8 cellular contexts compared by ENCODE assay signal in the genomic region with DNA sequence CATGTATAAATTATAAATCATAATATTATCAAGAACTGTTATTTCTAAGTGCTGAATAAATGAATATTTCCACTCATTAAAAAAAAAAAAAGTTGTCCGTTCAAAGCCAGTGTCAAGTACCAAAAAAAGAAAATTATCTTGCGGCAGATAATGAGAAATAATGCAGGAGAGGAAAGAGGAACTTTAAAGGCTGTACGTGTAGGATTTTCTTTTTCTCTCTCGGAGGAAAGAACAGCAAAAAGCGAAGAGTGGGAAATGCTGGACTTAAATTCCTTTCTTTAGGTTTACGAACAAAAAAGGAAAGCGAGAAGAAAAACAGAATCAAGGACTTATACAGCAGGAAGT. TPM values are rescaled to one million over a fixed set of nuclear protein-coding genes. Genes with fewer than 3 reads are reported as not detected.
DNase-seq lines count a peak whose midpoint lies in the region; ATAC-seq and TF ChIP-seq lines count a peak whose summit lies in the region.

No MANE protein-coding gene starts in this region.

- peak overlapping the region; percentile 64 for H3K4me3 ChIP-seq in CD8-positive, alpha-beta T cell (ENCODE audit: low read depth, low read length)
- H3K4me3 ChIP-seq in OCI-LY7 (ENCODE audit: low read depth, low read length, poor library complexity, severe bottlenecking) (peak overlapping the region; percentile 65), endodermal cell (ENCODE audit: low read length) (peak overlapping the region; percentile 81), neutrophil (ENCODE audit: low read depth in 1 of 2, low read length in 1 of 2) (peak overlapping the region; percentile 65 to 70)

- H3K4me2 ChIP-seq in OCI-LY7 (ENCODE audit: low read length), result peak overlapping the region; percentile 70

- peak overlapping the region; percentile 88 for H3K4me3 Mint-ChIP-seq in CD8-positive, alpha-beta T cell
- H3K4me3 Mint-ChIP-seq in endodermal cell, result peak overlapping the region; percentile 67

- WGBS in endodermal cell (ENCODE audit: insufficient coverage in 1 of 2, insufficient read length in 1 of 2), 2 experiments, result 77 to 78% methylated on average over 6 to 7 of the region's 7 CpGs

- POLR2A ChIA-PET in CD8-positive, alpha-beta T cell (lab: Charles Lee), result interaction anchor here (0.9 to 1.8 kb wide), 6 partner anchors 31 to 162 kb away, joined by 3 to 11 read pairs (median 6); a partner anchor contains a TSS
- POLR2A ChIA-PET in OCI-LY7 (lab: Charles Lee), result interaction anchor here (0.6 to 0.7 kb wide), 2 partner anchors 465 to 720 kb away, joined by 5 to 6 read pairs; no protein-coding TSS in a partner anchor

- H3K27ac Mint-ChIP-seq in CD8-positive, alpha-beta T cell, result peak overlapping the region; percentile 91
- H3K27ac Mint-ChIP-seq in endodermal cell, result peak overlapping the region; percentile 97

- CTCF ChIA-PET in CD8-positive, alpha-beta T cell (lab: Charles Lee), result interaction anchor here (0.9 to 2.6 kb wide), 31 partner anchors 8 to 964 kb away, joined by 3 to 20 read pairs (median 5); a partner anchor contains a TSS
- CTCF ChIA-PET in OCI-LY7 (lab: Charles Lee; ENCODE audit: unreplicated experiment), result interaction anchor here (1.0 kb wide), 1 partner anchor 755 kb away, joined by 3 read pairs; no protein-coding TSS in a partner anchor

- peak overlapping the region; percentile 75 for H3K27ac ChIP-seq in CD8-positive, alpha-beta T cell (ENCODE audit: low read depth, low read length)
- H3K27ac ChIP-seq in OCI-LY7 (ENCODE audit: low read depth, low read length, poor library complexity, severe bottlenecking), result no peak overlapping the region
- H3K27ac ChIP-seq in endodermal cell (ENCODE audit: low read depth, low read length), result peak overlapping the region; percentile 68
- no peak overlapping the region for H3K27ac ChIP-seq in neutrophil

- H3K36me3 Mint-ChIP-seq in CD8-positive, alpha-beta T cell, result no peaks in the 10 kb centered on the region
- H3K36me3 Mint-ChIP-seq in endodermal cell (ENCODE audit: low read depth), result peaks cover 13% of the 10 kb centered on the region

- peaks cover 6% of the 10 kb centered on the region for H3K4me1 ChIP-seq in CD8-positive, alpha-beta T cell (ENCODE audit: insufficient read depth, low read length)
- H3K4me1 ChIP-seq in OCI-LY7 (ENCODE audit: insufficient read depth, low read length, poor library complexity, severe bottlenecking) (peaks cover 10% of the 10 kb centered on the region), endodermal cell (ENCODE audit: control insufficient read depth, insufficient read depth, low read length) (peaks cover 5% of the 10 kb centered on the region), neutrophil (ENCODE audit: control insufficient read depth in 1 of 2, insufficient read depth in 1 of 2, low read depth in 1 of 2, low read length in 1 of 2) (peaks cover 9 to 11% of the 10 kb centered on the region in 2 experiments)

- TSS peak; percentile 89 for BruUV-seq in OCI-LY7 (replicated peaks; lab: Mats Ljungman, UMichigan)

- H3K36me3 ChIP-seq in CD8-positive, alpha-beta T cell (ENCODE audit: insufficient read depth, low read length), result no peaks in the 10 kb centered on the region
- H3K36me3 ChIP-seq in OCI-LY7 (ENCODE audit: insufficient read depth, low read length) (no peaks in the 10 kb centered on the region), endodermal cell (ENCODE audit: control insufficient read depth, insufficient read depth, low read length) (no peaks in the 10 kb centered on the region), neutrophil (no peaks in the 10 kb centered on the region)

- no peaks in the 10 kb centered on the region for H4K20me1 ChIP-seq in OCI-LY7 (ENCODE audit: insufficient read depth, low read length)

- H3K9me3 ChIP-seq in CD8-positive, alpha-beta T cell (ENCODE audit: low read length), result no peaks in the 10 kb centered on the region
- H3K9me3 ChIP-seq in OCI-LY7 (ENCODE audit: low read length), result no peaks in the 10 kb centered on the region
- peaks cover 13% of the 10 kb centered on the region for H3K9me3 ChIP-seq in endodermal cell (ENCODE audit: control insufficient read depth, low read length)
- H3K9me3 ChIP-seq in neutrophil, result no peaks in the 10 kb centered on the region

- peaks cover 8% of the 10 kb centered on the region for H3K4me1 Mint-ChIP-seq in CD8-positive, alpha-beta T cell (ENCODE audit: low read depth)
- no peaks in the 10 kb centered on the region for H3K4me1 Mint-ChIP-seq in endodermal cell

- H3K27me3 Mint-ChIP-seq in CD8-positive, alpha-beta T cell (ENCODE audit: low read depth), result no peaks in the 10 kb centered on the region
- no peaks in the 10 kb centered on the region for H3K27me3 Mint-ChIP-seq in endodermal cell (ENCODE audit: insufficient read depth)

- intact Hi-C loops in CD8-positive, alpha-beta T cell (cut with DNase I, micrococcal nuclease), result loop anchor here (1.0 to 10.0 kb wide), 9 partner anchors 27 to 259 kb away; a partner anchor contains a TSS
- intact Hi-C loops in OCI-LY7 (cut with micrococcal nuclease; ENCODE audit: unreplicated experiment), result loop anchor here (1.0 to 10.0 kb wide), 6 partner anchors 45 to 965 kb away; no protein-coding TSS in a partner anchor
- intact Hi-C loops in head of caudate nucleus (cut with DNase I), result loop anchor here (10.0 kb wide), 3 partner anchors 91 to 431 kb away; no protein-coding TSS in a partner anchor

- H3K9me3 Mint-ChIP-seq in CD8-positive, alpha-beta T cell, result no peaks in the 10 kb centered on the region
- peaks cover 29% of the 10 kb centered on the region for H3K9me3 Mint-ChIP-seq in endodermal cell

- TF ChIP-seq CTCF in CD8-positive, alpha-beta T cell (IDR thresholded peaks at IDR 0.05), result no peak
- TF ChIP-seq CTCF in OCI-LY7 (conservative IDR thresholded peaks at IDR 0.05; ENCODE audit: low read length) (no peak), endodermal cell (conservative IDR thresholded peaks at IDR 0.05) (no peak), neutrophil (IDR thresholded peaks at IDR 0.05) (no peak)

- DNase-seq in CD8-positive, alpha-beta T cell, result no peak
- DNase-seq in OCI-LY7 (ENCODE audit: low spot score) (no peak), endodermal cell (no peak), DMS 273 (lab: John Stamatoyannopoulos, UW; ENCODE audit: unreplicated experiment) (no peak), head of caudate nucleus (no peak), DMS153 (lab: John Stamatoyannopoulos, UW) (no peak)

- H3K79me2 ChIP-seq in OCI-LY7 (ENCODE audit: insufficient read depth, low read depth, low read length), result no peaks in the 10 kb centered on the region

- H3K9ac ChIP-seq in endodermal cell (ENCODE audit: extremely low read depth, low read length, poor library complexity, severe bottlenecking), result peak overlapping the region; percentile 54

- no peaks in the 10 kb centered on the region for H3K9me2 ChIP-seq in OCI-LY7 (ENCODE audit: insufficient read depth, low read length)

- no peaks in the 10 kb centered on the region for H3K27me3 ChIP-seq in CD8-positive, alpha-beta T cell (ENCODE audit: insufficient read depth, low read length)
- H3K27me3 ChIP-seq in endodermal cell (ENCODE audit: control insufficient read depth, insufficient read depth, low read length, poor library complexity, severe bottlenecking), result no peaks in the 10 kb centered on the region
- no peaks in the 10 kb centered on the region for H3K27me3 ChIP-seq in neutrophil

- H2AFZ ChIP-seq in OCI-LY7 (ENCODE audit: low read length), result peak overlapping the region; percentile 91

- no peak for ATAC-seq in CD8-positive, alpha-beta T cell
- no peak for ATAC-seq in GM21360 (IDR thresholded peaks at IDR 0.05; ENCODE audit: unreplicated experiment)

RNA-seq across cellular contexts. Expression of a gene that starts 1.0 kb away (rescaled TPM):
- not detected for total RNA-seq in CD8-positive, alpha-beta T cell
- total RNA-seq in OCI-LY7 (2014; rRNA removed; shearing (Covaris generic)), result not detected in 2 replicates
- total RNA-seq in OCI-LY7 (2022) (not detected in 2 replicates), endodermal cell (not detected)
- not detected for polyA plus RNA-seq in endodermal cell (2013, experiment 1 of 2)
- polyA plus RNA-seq in endodermal cell (2013, experiment 2 of 2), result not detected

RNA-seq across cellular contexts. Expression of a gene that starts 43.2 kb away (rescaled TPM):
- total RNA-seq in CD8-positive, alpha-beta T cell, result 10 to 100 TPM; 37.2 to 43.6 TPM
- 1.6 and 2.6 TPM in 2 replicates for total RNA-seq in OCI-LY7 (2014; rRNA removed; shearing (Covaris generic))
- total RNA-seq in OCI-LY7 (2022) (5.1 and 7.3 TPM in 2 replicates), endodermal cell (1 to 10 TPM; 1.7 to 3.4 TPM)
- 11.5 TPM for polyA plus RNA-seq in endodermal cell (2013, experiment 1 of 2)
- 11.2 TPM for polyA plus RNA-seq in endodermal cell (2013, experiment 2 of 2)

Comparison
In these comparisons a context has a peak if more than half of its experiments do, and no peak if none do; other contexts are left out.
1. H3K27ac ChIP-seq: peak in CD8-positive, alpha-beta T cell (single experiment) and endodermal cell (single experiment); none in OCI-LY7 (single experiment) and neutrophil (single experiment).
2. RNA of a gene that starts 43.2 kb away (total RNA-seq): 37.2 to 43.6 TPM in CD8-positive, alpha-beta T cell; 1.6 to 7.3 TPM in OCI-LY7 and 1.7 to 3.4 TPM in endodermal cell; every median in the first group is over 4 times any median in the second.
3. Peak in every context shown above with its lines, with median percentiles within 50 percentile points of each other: H3K4me3 ChIP-seq.